In the genomic region with DNA sequence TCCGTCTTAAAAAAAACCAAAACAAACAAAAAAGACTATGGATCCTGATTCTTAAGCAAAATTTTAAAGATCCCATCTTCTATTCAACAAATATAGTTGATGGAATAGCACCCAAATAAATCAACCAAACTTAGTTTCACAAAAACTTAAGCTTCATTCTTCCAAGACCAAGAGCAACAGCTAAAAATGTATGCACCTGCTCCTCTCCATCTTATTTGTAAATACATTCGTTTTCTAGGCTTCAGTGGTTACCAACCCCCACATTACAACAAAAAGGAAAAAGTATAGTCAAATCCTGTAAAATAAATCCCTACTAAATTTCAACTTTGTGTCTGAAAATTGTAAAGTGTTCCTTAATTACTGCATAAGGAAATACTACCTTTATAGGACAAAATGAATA, we compare ENCODE assay signal across 9 cellular contexts. TPM values are rescaled to one million over a fixed set of nuclear protein-coding genes. Genes with fewer than 3 reads are reported as not detected.
DNase-seq lines count a peak whose midpoint lies in the region; ATAC-seq and TF ChIP-seq lines count a peak whose summit lies in the region.
"Had no signal": no experiment of that assay in that cellular context is flagged by ENCODE, and none has a peak within 500 bp of the region (broad histone marks: within the 10 kb centered on the region; RNA-seq: fewer than 3 reads in every experiment).

No MANE protein-coding gene starts in this region.

- peak overlapping the region; percentile 85 for H3K27ac Mint-ChIP-seq in chondrocyte (ENCODE audit: unreplicated experiment)

- H3K4me3 ChIP-seq in GM06990 (replicated peaks; ENCODE audit: low read depth, low read length) (peak overlapping the region; percentile 30), OCI-LY1 (ENCODE audit: low read depth, low read length, poor library complexity, severe bottlenecking) (peak overlapping the region; percentile 95), skeletal muscle satellite cell (ENCODE audit: low read length) (peak overlapping the region; percentile 26), heart left ventricle (peak overlapping the region in 1 of 12 donors; percentile 74)

- H3K9me3 Mint-ChIP-seq in chondrocyte (ENCODE audit: low read depth), result no peaks in the 10 kb centered on the region

- no peak for ATAC-seq in left colon
- no peak for ATAC-seq in heart left ventricle

- peaks cover 84% of the 10 kb centered on the region for H3K4me1 ChIP-seq in OCI-LY1 (ENCODE audit: insufficient read depth, low read length, severe bottlenecking)
- H3K4me1 ChIP-seq in skeletal muscle satellite cell (ENCODE audit: control insufficient read depth, insufficient read depth, low read length), result peaks cover 65% of the 10 kb centered on the region
- H3K4me1 ChIP-seq in heart left ventricle, result peaks cover 11 to 87% (median 78%) of the 10 kb centered on the region in 12 donors

- no peak overlapping the region for H2AFZ ChIP-seq in OCI-LY1 (ENCODE audit: low read length)

- intact Hi-C loops in left colon (cut with DNase I, micrococcal nuclease), result no loop called here
- intact Hi-C loops in heart left ventricle (cut with DNase I), result no loop called here

- TF ChIP-seq CTCF in GM06990 (IDR thresholded peaks at IDR 0.05; ENCODE audit: insufficient read depth, low read length, poor library complexity, severe bottlenecking), result no peak
- TF ChIP-seq CTCF in OCI-LY1 (IDR thresholded peaks at IDR 0.05; ENCODE audit: low read length), result no peak
- no peak for TF ChIP-seq CTCF in chondrocyte (IDR thresholded peaks at IDR 0.05)
- no peak for TF ChIP-seq CTCF in heart left ventricle (IDR thresholded peaks at IDR 0.05)

- no peaks in the 10 kb centered on the region for H3K36me3 Mint-ChIP-seq in chondrocyte (ENCODE audit: low read depth)

- H3K9ac ChIP-seq in OCI-LY1 (ENCODE audit: low read length) (peak overlapping the region; percentile 55; the same call in 1 of the 2 replicates), skeletal muscle satellite cell (ENCODE audit: low read depth, low read length) (peak overlapping the region; percentile 22)

- H3K9me3 ChIP-seq in OCI-LY1 (ENCODE audit: low read length), result no peaks in the 10 kb centered on the region
- no peaks in the 10 kb centered on the region for H3K9me3 ChIP-seq in skeletal muscle satellite cell (replicated peaks; ENCODE audit: low read length)
- H3K9me3 ChIP-seq in heart left ventricle, result no peaks in the 10 kb centered on the region

- H3K27ac ChIP-seq in OCI-LY1 (ENCODE audit: low read depth, low read length, poor library complexity, severe bottlenecking), result peak overlapping the region; percentile 83
- peak overlapping the region in 5 of 12 donors; percentile 24 to 100 (median 96) for H3K27ac ChIP-seq in heart left ventricle

- no peak for TF ChIP-seq POLR2A in heart left ventricle (IDR thresholded peaks at IDR 0.05)

- no peaks in the 10 kb centered on the region for H3K9me2 ChIP-seq in OCI-LY1 (ENCODE audit: low read depth, low read length)

- no peaks in the 10 kb centered on the region; the same call in 1 of the 2 replicates for H3K36me3 ChIP-seq in GM06990 (ENCODE audit: control insufficient read depth, insufficient read depth, low read length)
- peaks cover 10% of the 10 kb centered on the region; the same call in 1 of the 2 replicates for H3K36me3 ChIP-seq in OCI-LY1 (ENCODE audit: insufficient read depth, low read length)
- H3K36me3 ChIP-seq in skeletal muscle satellite cell (ENCODE audit: insufficient read depth, low read length), result no peaks in the 10 kb centered on the region
- no peaks in the 10 kb centered on the region for H3K36me3 ChIP-seq in heart left ventricle

- H3K4me3 Mint-ChIP-seq in chondrocyte (ENCODE audit: unreplicated experiment), result no peak overlapping the region

- peak overlapping the region; percentile 76 for H3K4me2 ChIP-seq in OCI-LY1 (ENCODE audit: low read length)
- peak overlapping the region; percentile 80 for H3K4me2 ChIP-seq in skeletal muscle satellite cell (ENCODE audit: low read length)

- H3F3A ChIP-seq in OCI-LY1 (ENCODE audit: insufficient read depth, low read length), result no peaks in the 10 kb centered on the region

- no peaks in the 10 kb centered on the region for H3K27me3 ChIP-seq in GM06990 (replicated peaks; ENCODE audit: control insufficient read depth, insufficient read depth, low read length)
- no peaks in the 10 kb centered on the region for H3K27me3 ChIP-seq in OCI-LY1 (ENCODE audit: insufficient read depth, low read length)
- no peaks in the 10 kb centered on the region for H3K27me3 ChIP-seq in skeletal muscle satellite cell (ENCODE audit: control insufficient read depth, insufficient read depth, low read length)
- H3K27me3 ChIP-seq in heart left ventricle, result no peaks in the 10 kb centered on the region

- peaks cover 83% of the 10 kb centered on the region for H3K79me2 ChIP-seq in OCI-LY1 (ENCODE audit: insufficient read depth, low read length)

- no peaks in the 10 kb centered on the region for H4K20me1 ChIP-seq in OCI-LY1 (ENCODE audit: insufficient read depth, low read length)

- H3K4me1 Mint-ChIP-seq in chondrocyte (ENCODE audit: low read depth), result peaks cover 77% of the 10 kb centered on the region

- no peak for DNase-seq in GM06990 (ENCODE audit: extremely low read depth, insufficient read length)
- DNase-seq in chondrocyte (ENCODE audit: low spot score), result no peak
- no peak for DNase-seq in left colon
- DNase-seq in SIG-M5 treated with dmso at 0.1 percent for 504 hours (lab: John Stamatoyannopoulos, UW; ENCODE audit: unreplicated experiment), result no peak
- no peak for DNase-seq in glomerular visceral epithelial cell (ENCODE audit: extremely low spot score)
- no peak for DNase-seq in heart left ventricle
- DNase-seq: effector CD8-positive, alpha-beta T cell had no signal

- H3K27me3 Mint-ChIP-seq in chondrocyte (ENCODE audit: low read depth), result no peaks in the 10 kb centered on the region

- 55 to 66% (median 60%) methylated on average over 2 of the region's 2 CpGs for WGBS in heart left ventricle, 4 donors

RNA-seq across cellular contexts. Expression of a gene that starts 3.9 kb away (rescaled TPM):
- 155 to 204 TPM (median 197 TPM) in 3 replicates for total RNA-seq in chondrocyte
- total RNA-seq in skeletal muscle satellite cell (2012; rRNA removed), result 413 and 440 TPM in 2 replicates
- total RNA-seq in left colon, result 100 to 1,000 TPM; 265 to 271 TPM
- total RNA-seq in heart left ventricle, result 100 to 1,000 TPM; 217 to 354 (median 242) TPM
- polyA plus RNA-seq in heart left ventricle, result 100 to 1,000 TPM in 1 of 2 donors, 10 to 100 TPM in 1; 74.4 to 290 TPM
